Comparison of ENCODE assay signal across 8 cellular contexts in the genomic region with DNA sequence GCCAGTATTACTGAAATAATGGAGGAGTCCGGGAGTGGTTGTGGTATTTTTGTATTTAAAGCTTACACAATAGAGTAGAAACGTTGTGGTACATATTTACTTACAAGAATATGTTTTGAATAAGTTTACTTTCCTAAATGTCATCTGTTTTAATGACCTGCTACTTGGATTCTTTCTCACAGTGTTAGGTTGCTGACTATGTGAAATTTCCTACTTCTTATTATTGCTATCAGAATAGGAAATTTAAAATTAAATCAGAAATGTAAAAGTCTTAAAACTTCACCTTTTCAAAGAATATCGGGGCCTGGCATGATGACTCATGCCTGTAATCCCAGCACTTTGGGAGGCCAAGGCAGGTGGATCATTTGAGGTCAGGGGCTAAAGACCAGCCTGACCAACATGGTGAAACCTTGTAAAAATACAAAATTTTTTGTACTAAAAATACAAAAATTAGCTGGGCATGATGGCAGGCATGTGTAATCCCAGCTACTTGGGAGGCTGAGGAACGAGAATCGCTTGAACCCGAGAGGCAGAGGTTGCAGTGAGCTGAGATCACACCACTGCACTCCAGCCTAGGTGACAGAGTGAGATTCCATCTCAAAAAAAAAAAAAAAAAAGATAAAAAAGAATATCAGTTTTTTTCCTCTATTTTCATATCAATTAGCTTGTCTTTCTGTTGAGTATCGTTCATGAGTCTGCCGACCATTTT.
DNase-seq lines count a peak whose midpoint lies in the region; ATAC-seq, FAIRE-seq and TF ChIP-seq lines count a peak whose summit lies in the region.

No MANE protein-coding gene starts in this region.

- H3K36me3 Mint-ChIP-seq in activated CD8-positive, alpha-beta T cell treated with anti-CD3 and anti-CD28 coated beads for 36 hours (ENCODE audit: low read depth): peaks cover 39% of the 10 kb centered on the region
- H3K36me3 Mint-ChIP-seq in type B pancreatic cell: peaks cover 5% of the 10 kb centered on the region

- H3K4me1 ChIP-seq in heart right ventricle (peaks cover 6 to 81% (median 35%) of the 10 kb centered on the region in 9 donors), keratinocyte (ENCODE audit: control insufficient read depth, extremely low read depth, insufficient read depth, low read length) (peaks cover 51% of the 10 kb centered on the region)

- H3K4me2 ChIP-seq in keratinocyte (ENCODE audit: control insufficient read depth, extremely low read depth, insufficient read depth, low read depth, low read length): peak overlapping the region; percentile 51

- H3K4me3 ChIP-seq in heart right ventricle (no peak overlapping the region), keratinocyte (ENCODE audit: control insufficient read depth in 2 of 3, extremely low read depth in 1 of 3, insufficient read depth in 2 of 3, low read depth in 1 of 3, low read length in 3 of 3) (no peak overlapping the region)

- peak overlapping the region; percentile 99 for H3K27ac Mint-ChIP-seq in activated CD8-positive, alpha-beta T cell treated with anti-CD3 and anti-CD28 coated beads for 36 hours
- peak overlapping the region; percentile 59 for H3K27ac Mint-ChIP-seq in type B pancreatic cell

- TF ChIP-seq CTCF in heart right ventricle (IDR thresholded peaks at IDR 0.05) (no peak), keratinocyte (optimal IDR thresholded peaks at IDR 0.05 in 1 of 3, IDR thresholded peaks at IDR 0.05 in 1 of 3, conservative IDR thresholded peaks at IDR 0.05 in 1 of 3; ENCODE audit: extremely low read depth in 1 of 3, insufficient read depth in 2 of 3, low read length in 3 of 3) (no peak), type B pancreatic cell (conservative IDR thresholded peaks at IDR 0.05) (no peak)
- TF ChIP-seq CTCF in activated CD8-positive, alpha-beta T cell treated with anti-CD3 and anti-CD28 coated beads for 36 hours (IDR thresholded peaks at IDR 0.05): no peak

- H3K9me3 Mint-ChIP-seq in activated CD8-positive, alpha-beta T cell treated with anti-CD3 and anti-CD28 coated beads for 36 hours: no peaks in the 10 kb centered on the region
- no peaks in the 10 kb centered on the region for H3K9me3 Mint-ChIP-seq in type B pancreatic cell

- no peaks in the 10 kb centered on the region for H3K27me3 ChIP-seq in heart right ventricle
- no peaks in the 10 kb centered on the region for H3K27me3 ChIP-seq in keratinocyte (ENCODE audit: control insufficient read depth, extremely low read depth, insufficient read depth, low read length)

- peak overlapping the region in 7 of 10 donors; percentile 12 to 93 (median 76) for H3K27ac ChIP-seq in heart right ventricle
- H3K27ac ChIP-seq in keratinocyte (ENCODE audit: control insufficient read depth, insufficient read depth, low read length): peak overlapping the region; percentile 96

- H2AFZ ChIP-seq in keratinocyte (ENCODE audit: control insufficient read depth, low read length): no peak overlapping the region

- ATAC-seq in heart right ventricle (no peak), Right ventricle myocardium superior (ENCODE audit: poor library complexity) (no peak), HG03139 (IDR thresholded peaks at IDR 0.05; ENCODE audit: unreplicated experiment) (no peak), GM18505 (IDR thresholded peaks at IDR 0.05; ENCODE audit: unreplicated experiment) (no peak)
- no peak for ATAC-seq in activated CD8-positive, alpha-beta T cell treated with anti-CD3 and anti-CD28 coated beads for 36 hours

- POLR2A ChIA-PET in activated CD8-positive, alpha-beta T cell treated with anti-CD3 and anti-CD28 coated beads for 36 hours (lab: Charles Lee): interaction anchor here (0.6 to 27.8 kb wide), 7 partner anchors 17 to 53 kb away, joined by 3 to 1156 read pairs (median 7); no protein-coding TSS in a partner anchor

- peaks cover 0 to 6% (median 0%) of the 10 kb centered on the region in 9 donors for H3K36me3 ChIP-seq in heart right ventricle
- no peaks in the 10 kb centered on the region for H3K36me3 ChIP-seq in keratinocyte (ENCODE audit: control insufficient read depth in 2 of 2, extremely low read depth in 1 of 2, insufficient read depth in 2 of 2, low read length in 2 of 2)

- peaks cover 61% of the 10 kb centered on the region for H3K4me1 Mint-ChIP-seq in activated CD8-positive, alpha-beta T cell treated with anti-CD3 and anti-CD28 coated beads for 36 hours (ENCODE audit: low read depth)
- H3K4me1 Mint-ChIP-seq in type B pancreatic cell (ENCODE audit: unreplicated experiment): peaks cover 30% of the 10 kb centered on the region

- DNase-seq in heart right ventricle (no peak), Right ventricle myocardium superior (no peak), keratinocyte (ENCODE audit: low read depth, low spot score) (no peak), type B pancreatic cell (ENCODE audit: extremely low spot score, unreplicated experiment) (no peak), pons (ENCODE audit: low spot score) (no peak)
- DNase-seq in activated CD8-positive, alpha-beta T cell treated with anti-CD3 and anti-CD28 coated beads for 36 hours: peak; percentile 39

- WGBS in heart right ventricle, 2 donors: 90 to 91% methylated on average over 8 of the region's 8 CpGs

- H3K9ac ChIP-seq in keratinocyte (ENCODE audit: control insufficient read depth, extremely low read depth, insufficient read depth, low read length): peak overlapping the region; percentile 79

- dilution Hi-C loops in keratinocyte (cut with MboI; ENCODE audit: extremely low pct_ligation_motif_present, low sequenced_read_pairs): no loop called here

- intact Hi-C loops in heart right ventricle (cut with DNase I) (loop anchor here in 3 of 10 donors (5.0 to 10.0 kb wide), 2 partner anchors 42 to 50 kb away; no protein-coding TSS in a partner anchor), Right ventricle myocardium superior (cut with DNase I) (no loop called here)
- intact Hi-C loops in activated CD8-positive, alpha-beta T cell treated with anti-CD3 and anti-CD28 coated beads for 36 hours (cut with micrococcal nuclease): no loop called here

- H3K27me3 Mint-ChIP-seq in activated CD8-positive, alpha-beta T cell treated with anti-CD3 and anti-CD28 coated beads for 36 hours: no peaks in the 10 kb centered on the region
- no peaks in the 10 kb centered on the region for H3K27me3 Mint-ChIP-seq in type B pancreatic cell

- H3K4me3 Mint-ChIP-seq in activated CD8-positive, alpha-beta T cell treated with anti-CD3 and anti-CD28 coated beads for 36 hours: peak overlapping the region; percentile 63
- H3K4me3 Mint-ChIP-seq in type B pancreatic cell: no peak overlapping the region

- no peak for FAIRE-seq in keratinocyte (lab: Jason Lieb, UNC)

- TF ChIP-seq POLR2A in GM18505 (IDR thresholded peaks at IDR 0.05; ENCODE audit: borderline replicate concordance, extremely low read depth, insufficient read depth, insufficient read length): no peak

- CTCF ChIA-PET in activated CD8-positive, alpha-beta T cell treated with anti-CD3 and anti-CD28 coated beads for 36 hours (lab: Charles Lee): interaction anchor here (0.7 to 8.0 kb wide), 9 partner anchors 22 to 74 kb away, joined by 3 to 108 read pairs (median 5); no protein-coding TSS in a partner anchor

- no peaks in the 10 kb centered on the region for H3K79me2 ChIP-seq in keratinocyte (ENCODE audit: control insufficient read depth, insufficient read depth, low read length)

- H3K9me3 ChIP-seq in heart right ventricle (no peaks in the 10 kb centered on the region), keratinocyte (ENCODE audit: control insufficient read depth, low read depth, low read length) (no peaks in the 10 kb centered on the region)

- no peaks in the 10 kb centered on the region for H3K9me1 ChIP-seq in keratinocyte (ENCODE audit: control insufficient read depth, extremely low read depth, insufficient read depth, low read length)

- H4K20me1 ChIP-seq in keratinocyte (ENCODE audit: control insufficient read depth, extremely low read depth, insufficient read depth, low read length): no peaks in the 10 kb centered on the region
